Comparison of ENCODE assay signal across 16 cellular contexts in the genomic region with DNA sequence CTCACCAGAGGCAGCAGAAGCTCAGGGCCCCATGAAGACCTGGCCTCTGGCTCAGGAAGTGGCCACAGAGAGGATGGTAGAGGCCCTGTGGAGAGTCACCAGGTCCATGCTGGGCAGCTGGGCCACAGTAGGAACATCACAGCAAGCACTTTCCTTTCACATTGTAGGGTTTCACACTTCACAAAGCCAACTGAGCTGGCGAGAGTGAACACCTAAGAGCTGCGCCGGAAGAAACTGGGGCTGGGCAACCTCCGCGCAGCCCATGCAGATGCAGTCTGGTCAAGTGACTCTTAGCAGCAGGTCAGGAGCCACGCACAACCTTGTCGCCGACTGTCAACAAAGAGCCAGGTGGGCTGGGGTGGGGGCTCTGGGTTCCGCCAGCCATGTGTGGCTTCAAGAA. TPM values are rescaled to one million over a fixed set of nuclear protein-coding genes. Genes with fewer than 3 reads are reported as not detected.
"Had no signal": no experiment of that assay in that cellular context is flagged by ENCODE, and none has a peak within 500 bp of the region (broad histone marks: within the 10 kb centered on the region; RNA-seq: fewer than 3 reads in every experiment).

No MANE protein-coding gene starts in this region.

- H3K4me1 Mint-ChIP-seq: memory B cell, neural crest cell, WTC11 had no signal

- H3K4me1 ChIP-seq: gastrocnemius medialis, left ventricle myocardium inferior, pancreas, stomach had no signal

- H3K36me3 ChIP-seq: gastrocnemius medialis, left ventricle myocardium inferior, pancreas had no signal

- H3K4me3 ChIP-seq: gastrocnemius medialis, heart right ventricle, left ventricle myocardium inferior, pancreas, stomach, thoracic aorta had no signal

- H3K36me3 Mint-ChIP-seq: memory B cell had no signal

- H3K27ac ChIP-seq: epithelial cell of prostate, gastrocnemius medialis, heart right ventricle, left ventricle myocardium inferior, pancreas, stomach, thoracic aorta had no signal

- DNase-seq: activated CD4-positive, alpha-beta T cell treated with anti-CD3 and anti-CD28 coated beads for 48 hours; activated T-cell treated with anti-CD3 and anti-CD28 coated beads, Interleukin-2, amount 50 U/mL, for 48 hours; central memory CD4-positive, alpha-beta T cell; cortex of kidney; effector CD8-positive, alpha-beta T cell; gastrocnemius medialis; heart right ventricle; left ventricle myocardium inferior; stimulated activated CD4-positive, alpha-beta T cell treated with anti-CD3 and anti-CD28 coated beads, Interleukin-4, amount 100 ng/mL, for 4 hours; stomach had no signal

- H3K27ac Mint-ChIP-seq: memory B cell, WTC11 had no signal

- H3K27me3 ChIP-seq: gastrocnemius medialis, heart right ventricle, pancreas, stomach had no signal

- H3K9me3 ChIP-seq: gastrocnemius medialis, heart right ventricle, left ventricle myocardium inferior, pancreas, stomach, thoracic aorta had no signal

- ATAC-seq: gastrocnemius medialis, heart right ventricle, pancreas, WTC11 had no signal

- H3K9me3 Mint-ChIP-seq: memory B cell, neural crest cell, WTC11 had no signal

- H3K4me3 Mint-ChIP-seq: memory B cell, neural crest cell, WTC11 had no signal

RNA-seq across cellular contexts. Expression of a gene that starts 44.3 kb away (rescaled TPM):
- total RNA-seq: gastrocnemius medialis, pancreas, WTC11 had no signal
